ENCODE assay signal across 18 cellular contexts in the genomic region with DNA sequence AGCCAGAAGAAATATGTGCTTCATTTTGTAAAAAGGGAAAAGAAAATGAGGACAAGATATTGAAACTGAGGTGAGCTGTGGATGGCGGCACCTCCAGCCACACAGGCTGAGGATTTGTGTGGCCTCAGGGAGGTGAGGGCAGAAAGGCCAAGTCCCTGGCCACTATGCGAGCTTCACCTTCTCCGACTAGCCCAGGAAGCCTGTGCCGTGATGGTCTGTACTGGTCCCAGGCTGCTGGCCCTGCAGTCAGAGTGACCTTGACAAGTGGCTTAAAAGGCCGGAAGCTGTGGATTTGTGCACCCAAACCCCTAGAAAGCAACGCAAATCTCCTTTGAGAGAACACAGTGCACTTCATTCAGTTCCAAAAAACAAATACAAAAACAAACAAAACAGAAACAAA. TPM values are rescaled to one million over a fixed set of nuclear protein-coding genes. Genes with fewer than 3 reads are reported as not detected.
A peak's percentile ranks its signal among the peaks of the same experiment; 100 is the strongest.
DNase-seq lines count a peak whose midpoint lies in the region; ATAC-seq, FAIRE-seq and TF ChIP-seq lines count a peak whose summit lies in the region.
"Had no signal": no experiment of that assay in that cellular context is flagged by ENCODE, and none has a peak within 500 bp of the region (broad histone marks: within the 10 kb centered on the region; RNA-seq: fewer than 3 reads in every experiment).

No MANE protein-coding gene starts in this region.

- no peaks in the 10 kb centered on the region for H3K9me3 ChIP-seq in CD4-positive, alpha-beta memory T cell (ENCODE audit: control insufficient read depth in 1 of 2, low read length in 2 of 2)
- no peaks in the 10 kb centered on the region for H3K9me3 ChIP-seq in lower lobe of right lung
- no peaks in the 10 kb centered on the region for H3K9me3 ChIP-seq in skeletal muscle satellite cell (replicated peaks; ENCODE audit: low read length)
- H3K9me3 ChIP-seq: BLaER1 treated with 17β-estradiol and CSF1 and Interleukin-3, amounts not matched to agents 10 nM and 100 nM; left lung had no signal

- peaks cover 0 to 2% (median 0%) of the 10 kb centered on the region in 8 donors for H3K9me3 Mint-ChIP-seq in CD4-positive, alpha-beta memory T cell
- H3K9me3 Mint-ChIP-seq in activated naive CD8-positive, alpha-beta T cell treated with anti-CD3 and anti-CD28 coated beads for 36 hours = no peaks in the 10 kb centered on the region

- H3K27me3 Mint-ChIP-seq in CD4-positive, alpha-beta memory T cell = no peaks in the 10 kb centered on the region
- no peaks in the 10 kb centered on the region for H3K27me3 Mint-ChIP-seq in activated naive CD8-positive, alpha-beta T cell treated with anti-CD3 and anti-CD28 coated beads for 36 hours

- H3K9ac ChIP-seq in skeletal muscle satellite cell (ENCODE audit: low read depth, low read length) = no peak overlapping the region
- H3K9ac ChIP-seq: parathyroid adenoma had no signal

- CTCF ChIA-PET in CD4-positive, alpha-beta memory T cell (lab: Charles Lee; ENCODE audit: partially characterized antibody) = interaction anchor here (1.6 kb wide), 1 partner anchor 235 kb away, joined by 5 read pairs; no protein-coding TSS in a partner anchor

- intact Hi-C loops in CD4-positive, alpha-beta memory T cell (cut with micrococcal nuclease) = loop anchor here (1.0 to 5.0 kb wide), 6 partner anchors 48 to 771 kb away; partner anchors contain the start of genes DYNLT2, ERMARD and PHF10
- intact Hi-C loops in lower lobe of right lung (cut with DNase I) = no loop called here

- H3K27ac Mint-ChIP-seq in CD4-positive, alpha-beta memory T cell = peak overlapping the region in 5 of 7 donors; percentile 78 to 96 (median 83)
- no peak overlapping the region for H3K27ac Mint-ChIP-seq in activated naive CD8-positive, alpha-beta T cell treated with anti-CD3 and anti-CD28 coated beads for 36 hours

- H3K36me3 ChIP-seq in CD4-positive, alpha-beta memory T cell (ENCODE audit: insufficient read depth, low read length) = no peaks in the 10 kb centered on the region
- peaks cover 15% of the 10 kb centered on the region for H3K36me3 ChIP-seq in lower lobe of right lung
- H3K36me3 ChIP-seq in skeletal muscle satellite cell (ENCODE audit: insufficient read depth, low read length) = peaks cover 3% of the 10 kb centered on the region

- peaks cover 4% of the 10 kb centered on the region for H3K4me1 ChIP-seq in CD4-positive, alpha-beta memory T cell (ENCODE audit: insufficient read depth, low read length)
- peaks cover 6% of the 10 kb centered on the region for H3K4me1 ChIP-seq in lower lobe of right lung
- no peaks in the 10 kb centered on the region for H3K4me1 ChIP-seq in skeletal muscle satellite cell (ENCODE audit: control insufficient read depth, insufficient read depth, low read length)
- H3K4me1 ChIP-seq: parathyroid adenoma had no signal

- H3K4me3 ChIP-seq in CD4-positive, alpha-beta memory T cell (ENCODE audit: low read length in 2 of 2) = no peak overlapping the region
- H3K4me3 ChIP-seq in lower lobe of right lung = peak overlapping the region; percentile 57
- H3K4me3 ChIP-seq in skeletal muscle satellite cell (ENCODE audit: low read length) = no peak overlapping the region
- H3K4me3 ChIP-seq: hepatocyte had no signal

- no peak for ATAC-seq in lower lobe of right lung

- no peak overlapping the region for H3K27ac ChIP-seq in CD4-positive, alpha-beta memory T cell (ENCODE audit: low read depth, low read length)
- H3K27ac ChIP-seq in lower lobe of right lung = peak overlapping the region; percentile 63
- H3K27ac ChIP-seq: hepatocyte, parathyroid adenoma had no signal

- DNase-seq in CD4-positive, alpha-beta memory T cell = no peak
- no peak for DNase-seq in activated naive CD8-positive, alpha-beta T cell treated with anti-CD3 and anti-CD28 coated beads for 36 hours
- no peak for DNase-seq in lower lobe of right lung
- DNase-seq in nucleus accumbens (lab: John Stamatoyannopoulos, UW) = no peak
- DNase-seq in effector CD8-positive, alpha-beta T cell (lab: John Stamatoyannopoulos, UW) = no peak
- no peak for DNase-seq in superior temporal gyrus (ENCODE audit: extremely low spot score)
- DNase-seq in urothelium cell line (ENCODE audit: low spot score) = no peak
- DNase-seq: activated CD4-positive, CD25-positive, alpha-beta regulatory T cell; activated T-cell treated with anti-CD3 and anti-CD28 coated beads for 4 hours; EL; NCI-H2171; stimulated activated CD4-positive, alpha-beta T cell treated with anti-CD3 and anti-CD28 coated beads, Interleukin-1b, Interleukin-23, amount 100 ng/mL, for 48 hours had no signal

- H3K4me1 Mint-ChIP-seq in CD4-positive, alpha-beta memory T cell = peaks cover 0 to 17% (median 10%) of the 10 kb centered on the region in 4 donors
- H3K4me1 Mint-ChIP-seq in activated naive CD8-positive, alpha-beta T cell treated with anti-CD3 and anti-CD28 coated beads for 36 hours = peaks cover 7% of the 10 kb centered on the region

- H3K36me3 Mint-ChIP-seq in CD4-positive, alpha-beta memory T cell = peaks cover 8 to 13% of the 10 kb centered on the region in 2 donors
- H3K36me3 Mint-ChIP-seq in activated naive CD8-positive, alpha-beta T cell treated with anti-CD3 and anti-CD28 coated beads for 36 hours = peaks cover 13% of the 10 kb centered on the region

- TF ChIP-seq CTCF in lower lobe of right lung (IDR thresholded peaks at IDR 0.05) = no peak

- no peaks in the 10 kb centered on the region for H3K27me3 ChIP-seq in CD4-positive, alpha-beta memory T cell (ENCODE audit: insufficient read depth, low read length)
- H3K27me3 ChIP-seq in lower lobe of right lung (ENCODE audit: low read depth) (no peaks in the 10 kb centered on the region), skeletal muscle satellite cell (ENCODE audit: control insufficient read depth, insufficient read depth, low read length) (no peaks in the 10 kb centered on the region)
- H3K27me3 ChIP-seq: BLaER1 treated with 17β-estradiol and CSF1 and Interleukin-3, amounts not matched to agents 10 nM and 100 nM; hepatocyte; left lung had no signal

- H3K4me2 ChIP-seq in skeletal muscle satellite cell (ENCODE audit: low read length) = peak overlapping the region; percentile 99
- H3K4me2 ChIP-seq: hepatocyte had no signal

- FAIRE-seq in urothelium cell line (lab: Jason Lieb, UNC) = no peak
- FAIRE-seq: GM19239 had no signal

- POLR2A ChIA-PET in CD4-positive, alpha-beta memory T cell (lab: Charles Lee; ENCODE audit: partially characterized antibody) = interaction anchor here (3.4 kb wide), 1 partner anchor 48 kb away, joined by 15 read pairs; the partner anchor contains the start of genes C6orf120 and WDR27

- H3K4me3 Mint-ChIP-seq in CD4-positive, alpha-beta memory T cell = peak overlapping the region in 4 of 8 donors; percentile 85 to 93 (median 88)
- peak overlapping the region; percentile 75 for H3K4me3 Mint-ChIP-seq in activated naive CD8-positive, alpha-beta T cell treated with anti-CD3 and anti-CD28 coated beads for 36 hours

RNA-seq across cellular contexts. Expression of gene WDR27, which starts 48.1 kb away (rescaled TPM):
- 10 to 100 TPM; 73.0 to 82.8 TPM for total RNA-seq in CD4-positive, alpha-beta memory T cell
- polyA plus RNA-seq in CD4-positive, alpha-beta memory T cell = 1 to 10 TPM; 5.9 to 6.7 TPM
- 10 to 100 TPM; 29.0 to 29.7 TPM for total RNA-seq in activated naive CD8-positive, alpha-beta T cell treated with anti-CD3 and anti-CD28 coated beads for 36 hours
- total RNA-seq in lower lobe of right lung = 38.0 TPM
- 17.9 and 18.0 TPM in 2 replicates for total RNA-seq in skeletal muscle satellite cell (2012; rRNA removed)

RNA-seq across cellular contexts. Expression of gene C6orf120, which starts 48.2 kb away (rescaled TPM):
- total RNA-seq in CD4-positive, alpha-beta memory T cell = 10 to 100 TPM; 32.9 to 35.9 TPM
- 10 to 100 TPM in 1 of 2 donors, 1 to 10 TPM in 1; 8.3 to 11.0 TPM for polyA plus RNA-seq in CD4-positive, alpha-beta memory T cell
- 10 to 100 TPM; 20.8 to 21.0 TPM for total RNA-seq in activated naive CD8-positive, alpha-beta T cell treated with anti-CD3 and anti-CD28 coated beads for 36 hours
- 22.2 TPM for total RNA-seq in lower lobe of right lung
- 46.3 and 46.4 TPM in 2 replicates for total RNA-seq in skeletal muscle satellite cell (2012; rRNA removed)
